In genomic region chr9:21695443-21695842, GRCh38 we compare ENCODE assay signal across 8 cellular contexts.
"Had no signal": no experiment of that assay in that cellular context is flagged by ENCODE, and none has a peak within 500 bp of the region (broad histone marks: within the 10 kb centered on the region; RNA-seq: fewer than 3 reads in every experiment).

No MANE protein-coding gene starts in this region.

- H3K36me3 ChIP-seq: HAP-1 had no signal

- H3K9me3 ChIP-seq: HAP-1 had no signal

- H3K4me1 ChIP-seq: HAP-1 had no signal

- H3K9ac ChIP-seq: GM23248 had no signal

- DNase-seq: GM23248, GOT3, H7, H9, HCEC 1CT, HFFc6 had no signal

- H3K4me3 ChIP-seq: GM23248, HAP-1 had no signal

- H2AFZ ChIP-seq: GM23248 had no signal

- H3K27ac ChIP-seq: GM23248 had no signal

- H3K4me2 ChIP-seq: GM23338 had no signal
